ENCODE assay signal across 21 cellular contexts in the genomic region with DNA sequence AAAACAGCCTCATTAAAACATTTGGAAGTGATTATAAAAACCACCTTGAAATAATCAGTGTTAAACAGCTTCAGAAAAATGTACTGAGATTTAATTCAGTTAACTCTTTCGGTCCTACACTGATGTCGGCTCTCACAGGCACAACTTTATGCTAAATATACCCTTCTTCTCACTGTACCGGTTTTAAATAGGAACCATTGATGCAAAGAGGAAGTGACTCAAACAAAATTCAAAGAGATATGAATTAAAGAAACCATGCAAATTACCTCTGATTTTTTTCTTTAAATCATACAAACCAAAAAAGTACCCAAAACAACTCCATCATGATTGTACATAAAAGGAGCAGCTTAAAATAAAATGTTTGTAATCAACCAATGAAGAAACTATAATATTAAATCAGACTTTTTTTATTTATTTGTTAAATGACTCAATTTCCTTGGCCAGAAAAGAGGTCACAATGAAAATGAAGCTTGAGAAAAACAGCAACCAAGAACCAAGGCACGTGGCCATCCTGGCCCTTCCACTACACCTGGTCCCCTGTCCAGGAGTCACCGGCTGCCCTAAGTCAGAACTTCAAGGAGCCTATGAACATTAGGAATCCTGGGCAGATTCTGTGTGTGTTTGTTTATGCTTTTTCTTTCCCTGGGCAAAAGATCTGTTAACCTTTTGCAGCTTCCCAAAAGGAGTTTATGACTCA.
DNase-seq lines count a peak whose midpoint lies in the region; ATAC-seq and TF ChIP-seq lines count a peak whose summit lies in the region.
"Had no signal": no experiment of that assay in that cellular context is flagged by ENCODE, and none has a peak within 500 bp of the region (broad histone marks: within the 10 kb centered on the region; RNA-seq: fewer than 3 reads in every experiment).

No MANE protein-coding gene starts in this region.

- no TSS peak for BruUV-seq in Caco-2 (replicated peaks; lab: Mats Ljungman, UMichigan)

- H3K9me3 Mint-ChIP-seq in Caco-2 (ENCODE audit: unreplicated experiment): no peaks in the 10 kb centered on the region
- H3K9me3 Mint-ChIP-seq: activated T-cell treated with anti-CD3 and anti-CD28 coated beads, Interleukin-2, amount 50 U/mL, for 4 hours; central memory CD8-positive, alpha-beta T cell; stimulated activated effector memory CD8-positive, alpha-beta T cell treated with anti-CD3 and anti-CD28 coated beads, Interleukin-12 subunit alpha, Interleukin-12 subunit beta, amount 100 ng/mL, for 72 hours had no signal

- peaks cover 14% of the 10 kb centered on the region for H3K27me3 Mint-ChIP-seq in Caco-2 (ENCODE audit: insufficient read depth, unreplicated experiment)
- H3K27me3 Mint-ChIP-seq: central memory CD8-positive, alpha-beta T cell had no signal

- H3K4me3 ChIP-seq in Caco-2 (ENCODE audit: low read depth, low read length) (no peak overlapping the region), vagina (no peak overlapping the region)
- H3K4me3 ChIP-seq: lung, psoas muscle had no signal

- H3K27ac ChIP-seq in VCaP: peak overlapping the region; percentile 57
- no peak overlapping the region for H3K27ac ChIP-seq in vagina
- H3K27ac ChIP-seq: psoas muscle had no signal

- TF ChIP-seq CTCF in VCaP (conservative IDR thresholded peaks at IDR 0.05) (no peak), Caco-2 (IDR thresholded peaks at IDR 0.05; ENCODE audit: insufficient read depth in 1 of 2, low read depth in 1 of 2, low read length in 1 of 2, severe bottlenecking in 1 of 2, unreplicated experiment in 1 of 2) (no peak), vagina (IDR thresholded peaks at IDR 0.05) (no peak)

- intact Hi-C loops in Caco-2 (cut with micrococcal nuclease; ENCODE audit: unreplicated experiment) (no loop called here), vagina (cut with DNase I) (no loop called here)

- H3K4me3 Mint-ChIP-seq in Caco-2 (ENCODE audit: unreplicated experiment): no peak overlapping the region
- H3K4me3 Mint-ChIP-seq: activated T-cell treated with anti-CD3 and anti-CD28 coated beads, Interleukin-2, amount 50 U/mL, for 4 hours; central memory CD8-positive, alpha-beta T cell; stimulated activated effector memory CD8-positive, alpha-beta T cell treated with anti-CD3 and anti-CD28 coated beads, Interleukin-12 subunit alpha, Interleukin-12 subunit beta, amount 100 ng/mL, for 72 hours had no signal

- CTCF ChIA-PET in Caco-2 (lab: Charles Lee): no interaction called here

- TF ChIP-seq POLR2A in vagina (IDR thresholded peaks at IDR 0.05): no peak

- peak; percentile 45 for ATAC-seq in HG03432 (IDR thresholded peaks at IDR 0.05; ENCODE audit: unreplicated experiment)
- ATAC-seq: activated T-cell treated with anti-CD3 and anti-CD28 coated beads, Interleukin-2, amount 50 U/mL, for 4 hours; psoas muscle; stimulated activated effector memory CD8-positive, alpha-beta T cell treated with anti-CD3 and anti-CD28 coated beads, Interleukin-12 subunit alpha, Interleukin-12 subunit beta, amount 100 ng/mL, for 72 hours had no signal

- 0 out of 2 replicates have a peak, but pooled peaks cover 1% of the 10 kb centered on the region for H3K27me3 ChIP-seq in Caco-2 (replicated peaks; ENCODE audit: control insufficient read depth, insufficient read depth, low read length)
- no peaks in the 10 kb centered on the region for H3K27me3 ChIP-seq in vagina

- H3K4me1 ChIP-seq in Caco-2 (no peaks in the 10 kb centered on the region), vagina (no peaks in the 10 kb centered on the region)
- H3K4me1 ChIP-seq: psoas muscle had no signal

- POLR2A ChIA-PET in Caco-2 (lab: Charles Lee): no interaction called here

- no peak overlapping the region for H3K27ac Mint-ChIP-seq in Caco-2 (ENCODE audit: unreplicated experiment)
- H3K27ac Mint-ChIP-seq: stimulated activated effector memory CD8-positive, alpha-beta T cell treated with anti-CD3 and anti-CD28 coated beads, Interleukin-12 subunit alpha, Interleukin-12 subunit beta, amount 100 ng/mL, for 72 hours had no signal

- H3K36me3 Mint-ChIP-seq in Caco-2 (ENCODE audit: insufficient read depth, unreplicated experiment): no peaks in the 10 kb centered on the region
- H3K36me3 Mint-ChIP-seq: CD14-positive monocyte; stimulated activated effector memory CD8-positive, alpha-beta T cell treated with anti-CD3 and anti-CD28 coated beads, Interleukin-12 subunit alpha, Interleukin-12 subunit beta, amount 100 ng/mL, for 72 hours had no signal

- H3K4me1 Mint-ChIP-seq in Caco-2 (ENCODE audit: low read depth, unreplicated experiment): peaks cover 6% of the 10 kb centered on the region
- H3K4me1 Mint-ChIP-seq: central memory CD8-positive, alpha-beta T cell; stimulated activated effector memory CD8-positive, alpha-beta T cell treated with anti-CD3 and anti-CD28 coated beads, Interleukin-12 subunit alpha, Interleukin-12 subunit beta, amount 100 ng/mL, for 72 hours had no signal

- H3K9me3 ChIP-seq in Caco-2: no peaks in the 10 kb centered on the region
- no peaks in the 10 kb centered on the region for H3K9me3 ChIP-seq in vagina
- H3K9me3 ChIP-seq: psoas muscle had no signal

- H3K36me3 ChIP-seq in Caco-2 (ENCODE audit: control insufficient read depth, insufficient read depth, low read length) (no peaks in the 10 kb centered on the region), vagina (no peaks in the 10 kb centered on the region)

- DNase-seq in EH (ENCODE audit: low read depth): peak; percentile 17
- peak; percentile 14 for DNase-seq in foreskin melanocyte
- no peak for DNase-seq in NCI-H526 treated with DMSO at 0.1 percent for 48 hours (lab: John Stamatoyannopoulos, UW)
- DNase-seq in effector CD8-positive, alpha-beta T cell (lab: John Stamatoyannopoulos, UW): no peak
- DNase-seq in Caco-2: no peak
- DNase-seq in vagina (ENCODE audit: extremely low spot score in 2 of 2): no peak
- DNase-seq: activated naive CD4-positive, alpha-beta T cell treated with Interleukin-2 at 50 U/mL for 16 hours; activated T-cell treated with anti-CD3 and anti-CD28 coated beads, Interleukin-2, amount 50 U/mL, for 4 hours; amygdala; kidney glomerular epithelial cell; NCI-H187; NCI-H748 treated with DMSO at 0.1 percent for 48 hours; psoas muscle; SHP77 treated with DMSO at 0.1 percent for 48 hours; T-helper 1 cell had no signal

Comparison
In these comparisons a context has a peak if more than half of its experiments do, and no peak if none do; other contexts are left out.
1. DNase-seq: peak in EH (single experiment) and foreskin melanocyte (single experiment); none in NCI-H526 treated with DMSO at 0.1 percent for 48 hours (single experiment), effector CD8-positive, alpha-beta T cell (single experiment), Caco-2 (0 of 2) and vagina (0 of 2).